ENCODE assay signal across 22 cellular contexts in genomic region chr11:95308512-95309035, GRCh38.
"Had no signal": no experiment of that assay in that cellular context is flagged by ENCODE, and none has a peak within 500 bp of the region (broad histone marks: within the 10 kb centered on the region; RNA-seq: fewer than 3 reads in every experiment).

No MANE protein-coding gene starts in this region.

- H3K4me3 ChIP-seq: body of pancreas, gastrocnemius medialis, ovary, psoas muscle, thoracic aorta, vagina had no signal

- ATAC-seq: body of pancreas, gastrocnemius medialis, left cardiac atrium, psoas muscle, right cardiac atrium, WTC11 had no signal

- FAIRE-seq: endometrium had no signal

- DNase-seq: activated CD4-positive, alpha-beta T cell treated with anti-CD3 and anti-CD28 coated beads, Interleukin-2, amount 50 U/mL, for 48 hours; activated CD8-positive, alpha-beta memory T cell treated with anti-CD3 and anti-CD28 coated beads, Interleukin-2, amount 50 U/mL, for 48 hours; activated naive CD4-positive, alpha-beta T cell treated with anti-CD3 and anti-CD28 coated beads, Interleukin-2, amount 10 ng/mL, durations not matched to agents 7 days and 5 days; activated T-cell treated with anti-CD3 and anti-CD28 coated beads, Interleukin-2, amount 50 U/mL, for 48 hours; anterior cingulate cortex; body of pancreas; effector CD4-positive, alpha-beta T cell; gastrocnemius medialis; head of caudate nucleus; hypothalamus; left cardiac atrium; mesenchymal stem cell; ovary; psoas muscle; right cardiac atrium; stimulated activated CD4-positive, alpha-beta T cell treated with anti-CD3 and anti-CD28 coated beads, Interleukin-4, amount 100 ng/mL, for 24 hours; stimulated activated naive CD4-positive, alpha-beta T cell treated with Interleukin-2 at 50 U/mL for 16 hours had no signal

- H3K27ac ChIP-seq: body of pancreas, gastrocnemius medialis, neutrophil, ovary, psoas muscle, thoracic aorta, vagina had no signal

- H3K27me3 ChIP-seq: body of pancreas, gastrocnemius medialis, neutrophil, ovary, vagina had no signal

- H3K4me1 ChIP-seq: body of pancreas, gastrocnemius medialis, psoas muscle, vagina had no signal

- H3K9me3 ChIP-seq: body of pancreas, gastrocnemius medialis, neutrophil, ovary, psoas muscle, thoracic aorta, vagina had no signal

- H3K36me3 ChIP-seq: gastrocnemius medialis, neutrophil, ovary, thoracic aorta, vagina had no signal
